ENCODE assay signal across 25 cellular contexts in the genomic region with DNA sequence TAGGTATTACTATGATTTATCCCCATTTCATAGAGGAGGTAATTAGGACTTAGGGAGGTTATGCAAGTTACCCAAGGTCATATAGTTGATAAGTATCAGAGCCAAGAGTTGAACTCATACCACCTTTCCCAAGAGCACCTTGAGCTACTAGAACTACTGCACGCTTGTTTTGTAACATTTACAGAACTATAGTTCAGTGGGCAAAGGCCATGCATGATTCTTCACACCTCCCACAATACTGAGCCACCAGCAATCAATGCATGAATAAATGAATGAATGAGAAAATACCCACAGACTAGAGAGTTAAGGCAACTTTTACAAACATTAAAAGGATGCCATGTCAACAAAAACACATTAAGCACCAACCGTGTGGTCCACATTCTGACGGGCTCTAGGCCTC. TPM values are rescaled to one million over a fixed set of nuclear protein-coding genes. Genes with fewer than 3 reads are reported as not detected.
"Had no signal": no experiment of that assay in that cellular context is flagged by ENCODE, and none has a peak within 500 bp of the region (broad histone marks: within the 10 kb centered on the region; RNA-seq: fewer than 3 reads in every experiment).

No MANE protein-coding gene starts in this region.

- H3K27me3 ChIP-seq: dorsolateral prefrontal cortex, heart left ventricle, left lung, neural progenitor cell, ovary, right atrium auricular region, suprapubic skin, thyroid gland, upper lobe of right lung, vagina had no signal

- ATAC-seq: heart left ventricle; left lung; lower lobe of right lung; stimulated activated naive CD8-positive, alpha-beta T cell treated with anti-CD3 and anti-CD28 coated beads, Interleukin-15, Interleukin-2, amounts not matched to agents 100 U/mL and 50 U/mL, for 24 hours; upper lobe of right lung had no signal

- H3K4me3 ChIP-seq: dorsolateral prefrontal cortex, heart left ventricle, left lung, lower lobe of right lung, neural progenitor cell, ovary, right atrium auricular region, suprapubic skin, thyroid gland, upper lobe of right lung, vagina had no signal

- H3K36me3 Mint-ChIP-seq: memory B cell, naive B cell had no signal

- H3K9me3 ChIP-seq: heart left ventricle, left lung, lower lobe of right lung, ovary, right atrium auricular region, suprapubic skin, thyroid gland, upper lobe of right lung, vagina had no signal

- H3K27ac Mint-ChIP-seq: memory B cell had no signal

- H3K27ac ChIP-seq: heart left ventricle, left lung, lower lobe of right lung, neural progenitor cell, ovary, right atrium auricular region, suprapubic skin, upper lobe of right lung, vagina had no signal

- DNase-seq: cortex of kidney; dorsolateral prefrontal cortex; effector CD8-positive, alpha-beta T cell; foreskin melanocyte; heart left ventricle; hippocampal formation; islet precursor cell; left lung; lower lobe of right lung; midbrain; naive B cell; nucleus accumbens; ovary; small intestine; stimulated activated CD4-positive, alpha-beta T cell treated with anti-CD3 and anti-CD28 coated beads, Interleukin-12 subunit alpha, Interleukin-12 subunit beta, amount 100 ng/mL, for 4 hours; stimulated activated CD4-positive, alpha-beta T cell treated with anti-CD3 and anti-CD28 coated beads, Interleukin-2, amount 100 ng/mL, for 48 hours; stimulated activated naive CD8-positive, alpha-beta T cell treated with anti-CD3 and anti-CD28 coated beads, Interleukin-15, Interleukin-2, amounts not matched to agents 100 U/mL and 50 U/mL, for 24 hours; thyroid gland; upper lobe of right lung had no signal

- H3K4me3 Mint-ChIP-seq: memory B cell, naive B cell had no signal

- H3K9ac ChIP-seq: neural progenitor cell had no signal

- H3K36me3 ChIP-seq: heart left ventricle, left lung, lower lobe of right lung, neural progenitor cell, ovary, right atrium auricular region, suprapubic skin, thyroid gland, upper lobe of right lung, vagina had no signal

- H3K9me3 Mint-ChIP-seq: memory B cell, naive B cell had no signal

- H3K27me3 Mint-ChIP-seq: naive B cell had no signal

RNA-seq across cellular contexts. Expression of gene LIPC, which starts 46.8 kb away (rescaled TPM):
- total RNA-seq: chondrocyte, vagina had no signal
